8 cellular contexts compared by ENCODE assay signal in genomic region chr6:22145823-22146379, GRCh38.
DNase-seq lines count a peak whose midpoint lies in the region; ATAC-seq and TF ChIP-seq lines count a peak whose summit lies in the region.

No MANE protein-coding gene starts in this region.

- H3K9me3 Mint-ChIP-seq in activated T-cell treated with anti-CD3 and anti-CD28 coated beads, Interleukin-2, amount 50 U/mL, for 24 hours = no peaks in the 10 kb centered on the region
- H3K9me3 Mint-ChIP-seq in activated T-cell treated with anti-CD3 and anti-CD28 coated beads, Interleukin-2, amount 50 U/mL, for 4 hours = no peaks in the 10 kb centered on the region

- no peak overlapping the region for H3K9ac ChIP-seq in parathyroid adenoma

- no peak for ATAC-seq in activated T-cell treated with anti-CD3 and anti-CD28 coated beads, Interleukin-2, amount 50 U/mL, for 4 hours
- no peak for ATAC-seq in GM21381 (IDR thresholded peaks at IDR 0.05; ENCODE audit: unreplicated experiment)

- H3K79me2 ChIP-seq in parathyroid adenoma = no peaks in the 10 kb centered on the region

- peak overlapping the region; percentile 61 for H3K27ac Mint-ChIP-seq in activated T-cell treated with anti-CD3 and anti-CD28 coated beads, Interleukin-2, amount 50 U/mL, for 24 hours

- no peak overlapping the region for H3K27ac ChIP-seq in parathyroid adenoma

- peaks cover 59% of the 10 kb centered on the region for H3K27me3 Mint-ChIP-seq in activated T-cell treated with anti-CD3 and anti-CD28 coated beads, Interleukin-2, amount 50 U/mL, for 24 hours
- H3K27me3 Mint-ChIP-seq in activated T-cell treated with anti-CD3 and anti-CD28 coated beads, Interleukin-2, amount 50 U/mL, for 4 hours (ENCODE audit: low read depth) = peaks cover 23% of the 10 kb centered on the region

- TF ChIP-seq CTCF in fibroblast of villous mesenchyme (IDR thresholded peaks at IDR 0.05; ENCODE audit: insufficient read depth, low read depth, low read length) (peak; percentile 17), parathyroid adenoma (IDR thresholded peaks at IDR 0.05) (peak; percentile 38)

- H3K4me2 ChIP-seq in parathyroid adenoma (ENCODE audit: low read length) = peak overlapping the region; percentile 2

- no peaks in the 10 kb centered on the region for H3K27me3 ChIP-seq in parathyroid adenoma (ENCODE audit: control insufficient read depth, insufficient read depth, low read length)

- H3K4me1 Mint-ChIP-seq in activated T-cell treated with anti-CD3 and anti-CD28 coated beads, Interleukin-2, amount 50 U/mL, for 24 hours (ENCODE audit: low read depth) = peaks cover 26% of the 10 kb centered on the region
- peaks cover 2% of the 10 kb centered on the region for H3K4me1 Mint-ChIP-seq in activated T-cell treated with anti-CD3 and anti-CD28 coated beads, Interleukin-2, amount 50 U/mL, for 4 hours (ENCODE audit: low read depth)

- no peaks in the 10 kb centered on the region for H3K36me3 Mint-ChIP-seq in activated T-cell treated with anti-CD3 and anti-CD28 coated beads, Interleukin-2, amount 50 U/mL, for 24 hours (ENCODE audit: low read depth)
- H3K36me3 Mint-ChIP-seq in activated T-cell treated with anti-CD3 and anti-CD28 coated beads, Interleukin-2, amount 50 U/mL, for 4 hours (ENCODE audit: insufficient read depth) = no peaks in the 10 kb centered on the region

- peaks cover 23% of the 10 kb centered on the region for H3K4me1 ChIP-seq in parathyroid adenoma

- no peaks in the 10 kb centered on the region for H3K9me3 ChIP-seq in parathyroid adenoma (ENCODE audit: control insufficient read depth, low read length)

- peak overlapping the region; percentile 66 for H3K4me3 Mint-ChIP-seq in activated T-cell treated with anti-CD3 and anti-CD28 coated beads, Interleukin-2, amount 50 U/mL, for 24 hours
- H3K4me3 Mint-ChIP-seq in activated T-cell treated with anti-CD3 and anti-CD28 coated beads, Interleukin-2, amount 50 U/mL, for 4 hours = no peak overlapping the region

- H2AFZ ChIP-seq in parathyroid adenoma = peak overlapping the region; percentile 19

- H3K36me3 ChIP-seq in parathyroid adenoma (ENCODE audit: control insufficient read depth, insufficient read depth, low read length) = no peaks in the 10 kb centered on the region

- DNase-seq in activated T-cell treated with anti-CD3 and anti-CD28 coated beads, Interleukin-2, amount 50 U/mL, for 24 hours = no peak
- no peak for DNase-seq in activated T-cell treated with anti-CD3 and anti-CD28 coated beads, Interleukin-2, amount 50 U/mL, for 4 hours
- DNase-seq in SK-N-DZ (ENCODE audit: low spot score) (peak; percentile 90), fibroblast of villous mesenchyme (ENCODE audit: low read depth) (peak; percentile 20), RPMI8226 (no peak)
- no peak for DNase-seq in activated CD4-positive, CD25-positive, alpha-beta regulatory T cell treated with anti-CD3 and anti-CD28 coated beads, Interleukin-2, amount 50 U/mL, for 72 hours

- H3K4me3 ChIP-seq in fibroblast of villous mesenchyme (ENCODE audit: low read depth, low read length) = no peak overlapping the region
- no peak overlapping the region for H3K4me3 ChIP-seq in parathyroid adenoma (ENCODE audit: low read depth, low read length)

Comparison
In these comparisons a context has a peak if more than half of its experiments do, and no peak if none do; other contexts are left out.
1. DNase-seq: peak in SK-N-DZ (single experiment) and fibroblast of villous mesenchyme (single experiment); none in activated T-cell treated with anti-CD3 and anti-CD28 coated beads, Interleukin-2, amount 50 U/mL, for 24 hours (single experiment), activated T-cell treated with anti-CD3 and anti-CD28 coated beads, Interleukin-2, amount 50 U/mL, for 4 hours (single experiment), RPMI8226 (single experiment) and activated CD4-positive, CD25-positive, alpha-beta regulatory T cell treated with anti-CD3 and anti-CD28 coated beads, Interleukin-2, amount 50 U/mL, for 72 hours (single experiment).